ENCODE assay signal across 15 cellular contexts in the genomic region with DNA sequence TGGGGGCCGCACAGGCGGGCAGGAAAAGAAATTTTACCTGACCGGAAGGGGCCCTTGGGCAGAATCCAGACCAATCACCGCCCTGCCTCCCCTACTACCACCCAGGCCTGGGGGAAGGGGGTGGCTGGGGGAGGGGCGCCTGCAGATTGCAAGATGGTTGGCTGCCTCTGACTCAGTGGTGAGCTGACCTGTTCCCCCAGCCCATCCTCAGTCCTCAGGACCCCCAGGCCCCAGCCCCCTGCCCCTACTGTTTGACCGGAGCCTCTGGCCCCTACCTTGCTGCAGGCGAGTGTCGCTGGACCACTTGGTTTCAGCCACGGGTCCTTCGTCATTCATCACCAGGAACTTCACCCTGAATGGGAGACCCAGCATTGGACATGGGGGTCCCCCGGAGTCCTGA. TPM values are rescaled to one million over a fixed set of nuclear protein-coding genes. Genes with fewer than 3 reads are reported as not detected.
DNase-seq lines count a peak whose midpoint lies in the region; ATAC-seq, FAIRE-seq and TF ChIP-seq lines count a peak whose summit lies in the region.
"Not testable (repeated sequence)": the region's sequence is repeated elsewhere in the genome, so short reads cannot be mapped to it uniquely, and the experiment has no call there.
"Had no signal": no experiment of that assay in that cellular context is flagged by ENCODE, and none has a peak within 500 bp of the region (broad histone marks: within the 10 kb centered on the region; RNA-seq: fewer than 3 reads in every experiment).

No MANE protein-coding gene starts in this region.

- not testable (repeated sequence) for H3K79me2 ChIP-seq in GM12878 (ENCODE audit: control insufficient read depth, insufficient read depth, low read length)

- H3K27me3 ChIP-seq in GM12878 (replicated peaks in 1 of 2; ENCODE audit: control insufficient read depth in 2 of 2, insufficient read depth in 2 of 2, low read length in 1 of 2); heart left ventricle; lower lobe of right lung (ENCODE audit: low read depth); small intestine (ENCODE audit: control insufficient read depth in 2 of 2, insufficient read depth in 2 of 2, low read length in 2 of 2): not testable (repeated sequence)

- H3K36me3 ChIP-seq in GM12878 (ENCODE audit: control insufficient read depth in 2 of 2, insufficient read depth in 2 of 2, low read length in 1 of 2); heart left ventricle; lower lobe of right lung; small intestine (ENCODE audit: control insufficient read depth in 2 of 2, insufficient read depth in 2 of 2, low read length in 2 of 2): not testable (repeated sequence)

- not testable (repeated sequence) for TF ChIP-seq RAD21 in GM12878 (IDR thresholded peaks at IDR 0.05; ENCODE audit: insufficient read depth, low read depth, low read length)

- H3K9me3 ChIP-seq in GM12878 (replicated peaks; ENCODE audit: control insufficient read depth, insufficient read depth, low read length); heart left ventricle; lower lobe of right lung; small intestine (ENCODE audit: control insufficient read depth, low read depth): not testable (repeated sequence)

- in situ Hi-C loops in GM12878 (cut with MboI), result not testable (repeated sequence)

- not testable (repeated sequence) for H3K9ac ChIP-seq in GM12878 (ENCODE audit: control insufficient read depth, insufficient read depth, low read length)

- not testable (repeated sequence) for H3K4me2 ChIP-seq in GM12878 (ENCODE audit: control insufficient read depth, insufficient read depth)

- H3K4me3 ChIP-seq in GM12878; heart left ventricle; lower lobe of right lung; small intestine (ENCODE audit: low read depth in 1 of 2, low read length in 2 of 2): not testable (repeated sequence)

- not testable (repeated sequence) for BruUV-seq in GM12878 (replicated peaks; lab: Mats Ljungman, UMichigan)

- SMC1A ChIA-PET in GM12878 (lab: Charles Lee; ENCODE audit: uncharacterized antibody, unreplicated experiment), result not testable (repeated sequence)

- CTCF ChIA-PET in GM12878 (lab: Yijun Ruan, JAX), result not testable (repeated sequence)

- 86% methylated on average over 7 of the region's 11 CpGs for WGBS in GM12878 (ENCODE audit: insufficient coverage, insufficient replicate concordance, low lambda C conversion rate, missing lambda C conversion rate)
- WGBS in heart left ventricle, 4 donors, result 88 to 96% (median 92%) methylated on average over 6 to 8 of the region's 11 CpGs
- 90 to 96% (median 94%) methylated on average over 7 to 8 of the region's 11 CpGs for WGBS in small intestine, 3 donors

- not testable (repeated sequence) for TF ChIP-seq EP300 in GM12878 (IDR thresholded peaks at IDR 0.05; ENCODE audit: borderline replicate concordance in 1 of 2, control insufficient read depth in 1 of 2, low read depth in 2 of 2, low read length in 2 of 2)

- RAD21 ChIA-PET in GM12878 (lab: Charles Lee; ENCODE audit: unreplicated experiment), result not testable (repeated sequence)

- not testable (repeated sequence) for H4K20me1 ChIP-seq in GM12878 (ENCODE audit: control insufficient read depth, insufficient read depth)

- ATAC-seq in GM19438 (IDR thresholded peaks at IDR 0.05; ENCODE audit: low read depth, unreplicated experiment) (peak; percentile 9), HG03045 (IDR thresholded peaks at IDR 0.05; ENCODE audit: unreplicated experiment) (peak; percentile 13), SK-N-SH treated with all-trans-retinoic acid at 6 μM for 48 hours (peak; percentile 5; the same call in 2 of the 3 replicates), GM12878 (peak; percentile 24), heart left ventricle (peak in 2 of 4 donors; percentile 6 to 23), lower lobe of right lung (peak; percentile 4 to 26)

- FAIRE-seq in GM12878 (lab: Jason Lieb, UNC); small intestine (lab: Jason Lieb, UNC): not testable (repeated sequence)

- not testable (repeated sequence) for TF ChIP-seq POLR2A in GM12878 (IDR thresholded peaks at IDR 0.05; ENCODE audit: low read depth, low read length); heart left ventricle (IDR thresholded peaks at IDR 0.05)

- POLR2A ChIA-PET in GM12878 (lab: Charles Lee), result not testable (repeated sequence)

- not testable (repeated sequence) for TF ChIP-seq CTCF in GM12878 (IDR thresholded peaks at IDR 0.05 in 2 of 3, conservative IDR thresholded peaks at IDR 0.05 in 1 of 3; ENCODE audit: control insufficient read depth in 2 of 3, extremely low read depth in 1 of 3, insufficient read depth in 1 of 3, low read depth in 3 of 3, low read length in 3 of 3); heart left ventricle (IDR thresholded peaks at IDR 0.05); lower lobe of right lung (IDR thresholded peaks at IDR 0.05)

- H3K4me1 ChIP-seq in GM12878 (ENCODE audit: control insufficient read depth, insufficient read depth, low read length); heart left ventricle; lower lobe of right lung; small intestine (ENCODE audit: control insufficient read depth in 2 of 2, insufficient read depth in 1 of 2, low read depth in 1 of 2, low read length in 1 of 2): not testable (repeated sequence)

- not testable (repeated sequence) for H3K27ac ChIP-seq in GM12878 (ENCODE audit: control insufficient read depth, insufficient read depth); heart left ventricle; lower lobe of right lung; small intestine (ENCODE audit: low read depth in 1 of 2, low read length in 1 of 2)

- intact Hi-C loops in GM12878 (cut with micrococcal nuclease; ENCODE audit: unreplicated experiment); heart left ventricle (cut with DNase I); lower lobe of right lung (cut with DNase I): not testable (repeated sequence)

- H2AFZ ChIP-seq in GM12878 (ENCODE audit: control insufficient read depth, low read depth, low read length), result not testable (repeated sequence)

- not testable (repeated sequence) for DNase-seq in GM12878 (ENCODE audit: low read depth, low spot score)
- DNase-seq in heart left ventricle (peak in 4 of 5 donors; percentile 4 to 56 (median 17)), lower lobe of right lung (peak; percentile 38), small intestine (peak; percentile 0)

RNA-seq across cellular contexts. Expression of a gene that starts 3.7 kb away (rescaled TPM):
- 50.8 and 61.6 TPM in 2 replicates for total RNA-seq in GM12878 (2013; cell fraction: nucleolus; rRNA removed)
- 29.0 and 33.0 TPM in 2 replicates for total RNA-seq in GM12878 (2014; rRNA removed)
- total RNA-seq in GM12878 (2014; rRNA removed; fragmentation: Illumina TruSeq; extraction: Trizol), result 21.1 and 22.8 TPM in 2 replicates
- total RNA-seq in GM12878 (2021), result 21.8 and 25.8 TPM in 2 replicates
- polyA plus RNA-seq in GM12878 (2011; ENCODE audit: low read depth), result 16.3 TPM
- polyA plus RNA-seq in GM12878 (2011; rRNA removed), result 16.5 and 34.2 TPM in 2 replicates
- 23.9 and 32.0 TPM in 2 replicates for polyA plus RNA-seq in GM12878 (2011; cell fraction: cytosol; rRNA removed)
- polyA plus RNA-seq in GM12878 (2011; cell fraction: nucleus; rRNA removed), result 107 and 155 TPM in 2 replicates
- 28.4 and 33.3 TPM in 2 replicates for polyA plus RNA-seq in GM12878 (2012)
- 7.4 and 16.6 TPM in 2 replicates for polyA plus RNA-seq in GM12878 (2014; fragmentation: Illumina TruSeq; extraction: Trizol)
- polyA plus RNA-seq in GM12878 (2014; fragmentation: Nextera tagmentation; extraction: Ambion mirVana), result 10 to 100 TPM in 1 of 2 experiments, 1 to 10 TPM in 1; 5.9 to 12.5 TPM
- 68.6 and 77.0 TPM in 2 replicates for polyA plus RNA-seq in GM12878 (2014; rRNA removed)
- polyA plus RNA-seq in GM12878 (2016; fragmentation: Nextera tagmentation; extraction: Ambion mirVana), result 10 to 100 TPM; 24.2 to 28.3 TPM
- polyA minus RNA-seq in GM12878 (2011; rRNA and poly(A)+ RNA removed), result 6.5 and 21.2 TPM in 2 replicates
- polyA minus RNA-seq in GM12878 (2011; cell fraction: cytosol; rRNA and poly(A)+ RNA removed), result 8.6 and 10.8 TPM in 2 replicates
- polyA minus RNA-seq in GM12878 (2011; cell fraction: nucleus; rRNA and poly(A)+ RNA removed), result 8.7 and 26.7 TPM in 2 replicates
- total RNA-seq in heart left ventricle, result 10 to 100 TPM in 7 of 9 donors, 1 to 10 TPM in 2; 6.0 to 29.2 (median 12.8) TPM
- polyA plus RNA-seq in heart left ventricle, result 10 to 100 TPM in 1 of 2 donors, 1 to 10 TPM in 1; 8.3 to 30.9 TPM
- total RNA-seq in lower lobe of right lung, result 35.5 TPM
- 10 to 100 TPM; 21.3 to 84.0 (median 76.7) TPM for polyA plus RNA-seq in small intestine

RNA-seq across cellular contexts. Expression of a gene that starts 11.3 kb away (rescaled TPM):
- not detected in 2 replicates for total RNA-seq in GM12878 (2013; cell fraction: nucleolus; rRNA removed)
- total RNA-seq in GM12878 (2014; rRNA removed), result not detected in 2 replicates
- total RNA-seq in GM12878 (2014; rRNA removed; fragmentation: Illumina TruSeq; extraction: Trizol), result not detected in 2 replicates
- not detected in 2 replicates for total RNA-seq in GM12878 (2021)
- not detected for polyA plus RNA-seq in GM12878 (2011; ENCODE audit: low read depth)
- polyA plus RNA-seq in GM12878 (2011; rRNA removed), result not detected in 2 replicates
- not detected in 2 replicates for polyA plus RNA-seq in GM12878 (2011; cell fraction: cytosol; rRNA removed)
- not detected in 2 replicates for polyA plus RNA-seq in GM12878 (2011; cell fraction: nucleus; rRNA removed)
- 0.28 and 0.32 TPM in 2 replicates for polyA plus RNA-seq in GM12878 (2012)
- not detected in 2 replicates for polyA plus RNA-seq in GM12878 (2014; fragmentation: Illumina TruSeq; extraction: Trizol)
- under 1 TPM in 1 of 2 experiments, not detected in 1; 0.19 TPM for polyA plus RNA-seq in GM12878 (2014; fragmentation: Nextera tagmentation; extraction: Ambion mirVana)
- not detected in 2 replicates for polyA plus RNA-seq in GM12878 (2014; rRNA removed)
- polyA plus RNA-seq in GM12878 (2016; fragmentation: Nextera tagmentation; extraction: Ambion mirVana), result under 1 TPM; 0.32 to 0.59 TPM
- polyA minus RNA-seq in GM12878 (2011; rRNA and poly(A)+ RNA removed), result not detected in 2 replicates
- polyA minus RNA-seq in GM12878 (2011; cell fraction: cytosol; rRNA and poly(A)+ RNA removed), result not detected in 2 replicates
- polyA minus RNA-seq in GM12878 (2011; cell fraction: nucleus; rRNA and poly(A)+ RNA removed), result not detected in 2 replicates
- total RNA-seq in heart left ventricle, result not detected
- not detected for polyA plus RNA-seq in heart left ventricle
- not detected for total RNA-seq in lower lobe of right lung
- polyA plus RNA-seq in small intestine, result not detected
- total RNA-seq: ascending aorta, cerebellum, HepG2, M059J, mesothelial cell of epicardium, neural crest cell, thoracic aorta had no signal
- polyA plus RNA-seq: HepG2, immature natural killer cell had no signal

RNA-seq across cellular contexts. Expression of a gene that starts 22.3 kb away (rescaled TPM):
- 196 and 208 TPM in 2 replicates for total RNA-seq in GM12878 (2013; cell fraction: nucleolus; rRNA removed)
- total RNA-seq in GM12878 (2014; rRNA removed) (17.5 and 24.6 TPM in 2 replicates), GM12878 (2014; rRNA removed; fragmentation: Illumina TruSeq; extraction: Trizol) (9.0 and 9.7 TPM in 2 replicates), GM12878 (2021) (35.2 and 35.8 TPM in 2 replicates), heart left ventricle (100 to 1,000 TPM in 1 of 9 donors, 10 to 100 TPM in 5, 1 to 10 TPM in 3; 6.3 to 106 (median 14.9) TPM), lower lobe of right lung (47.1 TPM)
- polyA plus RNA-seq in GM12878 (2011; ENCODE audit: low read depth), result 10.5 TPM
- polyA plus RNA-seq in GM12878 (2011; rRNA removed) (6.0 and 11.3 TPM in 2 replicates), GM12878 (2014; fragmentation: Illumina TruSeq; extraction: Trizol) (2.8 and 8.9 TPM in 2 replicates), GM12878 (2014; fragmentation: Nextera tagmentation; extraction: Ambion mirVana) (1 to 10 TPM; 1.7 to 2.4 TPM), GM12878 (2014; rRNA removed) (30.9 and 40.0 TPM in 2 replicates), GM12878 (2016; fragmentation: Nextera tagmentation; extraction: Ambion mirVana) (10 to 100 TPM; 16.7 to 20.4 TPM), heart left ventricle (1 to 10 TPM; 8.1 to 9.4 TPM), small intestine (10 to 100 TPM; 25.3 to 31.1 (median 29.0) TPM)
- 15.7 and 20.6 TPM in 2 replicates for polyA plus RNA-seq in GM12878 (2011; cell fraction: cytosol; rRNA removed)
- polyA plus RNA-seq in GM12878 (2011; cell fraction: nucleus; rRNA removed), result 117 and 146 TPM in 2 replicates
- 27.9 and 38.8 TPM in 2 replicates for polyA plus RNA-seq in GM12878 (2012)
- polyA minus RNA-seq in GM12878 (2011; rRNA and poly(A)+ RNA removed), result 57.3 and 60.3 TPM in 2 replicates
- 12.2 and 26.5 TPM in 2 replicates for polyA minus RNA-seq in GM12878 (2011; cell fraction: cytosol; rRNA and poly(A)+ RNA removed)
- 57.7 and 92.9 TPM in 2 replicates for polyA minus RNA-seq in GM12878 (2011; cell fraction: nucleus; rRNA and poly(A)+ RNA removed)

RNA-seq across cellular contexts. Expression of a gene that starts 32.6 kb away (rescaled TPM):
- total RNA-seq in GM12878 (2013; cell fraction: nucleolus; rRNA removed), result 95.5 and 101 TPM in 2 replicates
- total RNA-seq in GM12878 (2014; rRNA removed) (3.4 and 4.4 TPM in 2 replicates), GM12878 (2014; rRNA removed; fragmentation: Illumina TruSeq; extraction: Trizol) (4.9 and 5.6 TPM in 2 replicates), GM12878 (2021) (6.7 and 11.4 TPM in 2 replicates), heart left ventricle (10 to 100 TPM in 1 of 9 donors, 1 to 10 TPM in 6, under 1 TPM in 1, not detected in 1; 0.79 to 12.9 (median 3.3) TPM), lower lobe of right lung (14.8 TPM)
- 1.6 TPM for polyA plus RNA-seq in GM12878 (2011; ENCODE audit: low read depth)
- polyA plus RNA-seq in GM12878 (2011; rRNA removed) (7.1 and 7.7 TPM in 2 replicates), GM12878 (2014; fragmentation: Illumina TruSeq; extraction: Trizol) (3.2 and 4.5 TPM in 2 replicates), GM12878 (2014; fragmentation: Nextera tagmentation; extraction: Ambion mirVana) (1 to 10 TPM in 1 of 2 experiments, under 1 TPM in 1; 0.80 to 1.3 TPM), GM12878 (2014; rRNA removed) (8.0 and 10.5 TPM in 2 replicates), GM12878 (2016; fragmentation: Nextera tagmentation; extraction: Ambion mirVana) (10 to 100 TPM; 14.0 to 16.3 TPM), heart left ventricle (1 to 10 TPM in 1 of 2 donors, under 1 TPM in 1; 0.98 to 5.1 TPM), small intestine (1 to 10 TPM; 1.1 to 1.8 (median 1.1) TPM)
- 4.2 and 7.6 TPM in 2 replicates for polyA plus RNA-seq in GM12878 (2011; cell fraction: cytosol; rRNA removed)
- polyA plus RNA-seq in GM12878 (2011; cell fraction: nucleus; rRNA removed), result 19.9 and 22.7 TPM in 2 replicates
- 2.1 and 2.6 TPM in 2 replicates for polyA plus RNA-seq in GM12878 (2012)
- polyA minus RNA-seq in GM12878 (2011; rRNA and poly(A)+ RNA removed), result 10.2 and 18.2 TPM in 2 replicates
- polyA minus RNA-seq in GM12878 (2011; cell fraction: cytosol; rRNA and poly(A)+ RNA removed), result 0.52 and 2.0 TPM in 2 replicates
- 10.2 and 21.3 TPM in 2 replicates for polyA minus RNA-seq in GM12878 (2011; cell fraction: nucleus; rRNA and poly(A)+ RNA removed)
- total RNA-seq: ascending aorta had no signal
